In genomic region chr4:122249357-122249756, GRCh38 we compare ENCODE assay signal across 6 cellular contexts.
"Had no signal": no experiment of that assay in that cellular context is flagged by ENCODE, and none has a peak within 500 bp of the region (broad histone marks: within the 10 kb centered on the region; RNA-seq: fewer than 3 reads in every experiment).

No MANE protein-coding gene starts in this region.

- H3K27ac ChIP-seq: HL-60 had no signal

- ATAC-seq: K562 had no signal

- FAIRE-seq: HTR-8/SVneo, K562 had no signal

- DNase-seq: IMR-90, KBM-7, KG1 had no signal

- H3K4me3 ChIP-seq: K562 had no signal
